In genomic region chr9:14221558-14221957, GRCh38 we compare ENCODE assay signal across 10 cellular contexts.
DNase-seq lines count a peak whose midpoint lies in the region; ATAC-seq, FAIRE-seq and TF ChIP-seq lines count a peak whose summit lies in the region.
"Had no signal": no experiment of that assay in that cellular context is flagged by ENCODE, and none has a peak within 500 bp of the region (broad histone marks: within the 10 kb centered on the region; RNA-seq: fewer than 3 reads in every experiment).

No MANE protein-coding gene starts in this region.

- H3K4me3 Mint-ChIP-seq in CD8-positive, alpha-beta memory T cell: no peak overlapping the region
- H3K4me3 Mint-ChIP-seq in activated naive CD8-positive, alpha-beta T cell treated with anti-CD3 and anti-CD28 coated beads, Interleukin-2, amount 50 U/mL, for 24 hours: no peak overlapping the region
- H3K4me3 Mint-ChIP-seq: activated CD4-positive, alpha-beta T cell treated with anti-CD3 and anti-CD28 coated beads, Interleukin-2, amount 10 ng/mL, durations not matched to agents 24 days and 14 days had no signal

- H3K4me1 ChIP-seq in kidney (ENCODE audit: control insufficient read depth in 1 of 2, insufficient read depth in 1 of 2, low read depth in 1 of 2, low read length in 2 of 2) (peaks cover 3 to 10% of the 10 kb centered on the region in 2 donors), transverse colon (peaks cover 4 to 28% (median 12%) of the 10 kb centered on the region in 4 donors), Karpas-422 (ENCODE audit: low read length) (peaks cover 7% of the 10 kb centered on the region)
- H3K4me1 ChIP-seq in CD8-positive, alpha-beta memory T cell (ENCODE audit: insufficient read depth, low read length): no peaks in the 10 kb centered on the region
- H3K4me1 ChIP-seq: parathyroid adenoma had no signal

- no peaks in the 10 kb centered on the region for H3K36me3 Mint-ChIP-seq in CD8-positive, alpha-beta memory T cell
- no peaks in the 10 kb centered on the region for H3K36me3 Mint-ChIP-seq in activated naive CD8-positive, alpha-beta T cell treated with anti-CD3 and anti-CD28 coated beads, Interleukin-2, amount 50 U/mL, for 24 hours (ENCODE audit: low read depth)

- TF ChIP-seq EP300 in Ishikawa (IDR thresholded peaks at IDR 0.05; ENCODE audit: borderline replicate concordance) (peak; percentile 56; the same call in 1 of the 2 replicates), transverse colon (IDR thresholded peaks at IDR 0.05; ENCODE audit: low read depth) (no peak)

- H3K27me3 Mint-ChIP-seq in CD8-positive, alpha-beta memory T cell: no peaks in the 10 kb centered on the region
- peaks cover 2% of the 10 kb centered on the region for H3K27me3 Mint-ChIP-seq in activated naive CD8-positive, alpha-beta T cell treated with anti-CD3 and anti-CD28 coated beads, Interleukin-2, amount 50 U/mL, for 24 hours
- H3K27me3 Mint-ChIP-seq: activated CD4-positive, alpha-beta T cell treated with anti-CD3 and anti-CD28 coated beads, Interleukin-2, amount 10 ng/mL, durations not matched to agents 24 days and 14 days had no signal

- H2AFZ ChIP-seq in Karpas-422 (ENCODE audit: low read length): no peak overlapping the region
- H2AFZ ChIP-seq: parathyroid adenoma had no signal

- no peak overlapping the region for H3K27ac Mint-ChIP-seq in CD8-positive, alpha-beta memory T cell
- no peak overlapping the region for H3K27ac Mint-ChIP-seq in activated naive CD8-positive, alpha-beta T cell treated with anti-CD3 and anti-CD28 coated beads, Interleukin-2, amount 50 U/mL, for 24 hours
- H3K27ac Mint-ChIP-seq: activated CD4-positive, alpha-beta T cell treated with anti-CD3 and anti-CD28 coated beads, Interleukin-2, amount 10 ng/mL, durations not matched to agents 24 days and 14 days had no signal

- in situ Hi-C loops in brain microvascular endothelial cell (cut with HindIII; ENCODE audit: low pct_ligation_motif_present, low sequenced_read_pairs): no loop called here
- in situ Hi-C loops in transverse colon (cut with MboI; ENCODE audit: low pct_ligation_motif_present in 1 of 4, low pct_unique_long_range_greater_than_20kb in 1 of 4, low sequenced_read_pairs in 3 of 4): no loop called here

- POLR2A ChIA-PET in CD8-positive, alpha-beta memory T cell (lab: Charles Lee): no interaction called here

- no peaks in the 10 kb centered on the region for H4K20me1 ChIP-seq in Karpas-422 (ENCODE audit: insufficient read depth, low read depth, low read length)

- H3K9me3 ChIP-seq in kidney (ENCODE audit: control insufficient read depth in 1 of 2, low read length in 2 of 2) (no peaks in the 10 kb centered on the region), transverse colon (no peaks in the 10 kb centered on the region), Karpas-422 (ENCODE audit: low read length) (no peaks in the 10 kb centered on the region)
- no peaks in the 10 kb centered on the region for H3K9me3 ChIP-seq in CD8-positive, alpha-beta memory T cell (ENCODE audit: low read length)

- H3K4me3 ChIP-seq in brain microvascular endothelial cell (ENCODE audit: low read depth, low read length): no peak overlapping the region
- no peak overlapping the region for H3K4me3 ChIP-seq in kidney (ENCODE audit: low read length in 2 of 2)
- no peak overlapping the region for H3K4me3 ChIP-seq in transverse colon
- no peak overlapping the region for H3K4me3 ChIP-seq in CD8-positive, alpha-beta memory T cell (ENCODE audit: low read length)
- H3K4me3 ChIP-seq in Karpas-422 (ENCODE audit: low read length): no peak overlapping the region

- no peaks in the 10 kb centered on the region for H3K79me2 ChIP-seq in Karpas-422 (ENCODE audit: low read length)
- H3K79me2 ChIP-seq: parathyroid adenoma had no signal

- no peaks in the 10 kb centered on the region for H3K36me3 ChIP-seq in brain microvascular endothelial cell (replicated peaks)
- H3K36me3 ChIP-seq in kidney (ENCODE audit: control insufficient read depth in 1 of 2, insufficient read depth in 2 of 2, low read length in 2 of 2): no peaks in the 10 kb centered on the region
- H3K36me3 ChIP-seq in transverse colon: no peaks in the 10 kb centered on the region
- no peaks in the 10 kb centered on the region for H3K36me3 ChIP-seq in CD8-positive, alpha-beta memory T cell (ENCODE audit: insufficient read depth, low read length)
- H3K36me3 ChIP-seq in Karpas-422 (ENCODE audit: insufficient read depth, low read length): no peaks in the 10 kb centered on the region

- ATAC-seq in GM21576 (IDR thresholded peaks at IDR 0.05; ENCODE audit: unreplicated experiment): no peak
- ATAC-seq in activated naive CD8-positive, alpha-beta T cell treated with anti-CD3 and anti-CD28 coated beads, Interleukin-2, amount 50 U/mL, for 24 hours: no peak

- H3K9me2 ChIP-seq in Karpas-422 (replicated peaks; ENCODE audit: insufficient read depth, low read length): no peaks in the 10 kb centered on the region

- TF ChIP-seq POLR2A in transverse colon (IDR thresholded peaks at IDR 0.05): no peak

- H3K27me3 ChIP-seq in brain microvascular endothelial cell (replicated peaks) (no peaks in the 10 kb centered on the region), transverse colon (no peaks in the 10 kb centered on the region), Karpas-422 (ENCODE audit: low read length) (no peaks in the 10 kb centered on the region)
- H3K27me3 ChIP-seq in CD8-positive, alpha-beta memory T cell (ENCODE audit: insufficient read depth, low read length, poor library complexity, severe bottlenecking): no peaks in the 10 kb centered on the region

- intact Hi-C loops in kidney (cut with DNase I): no loop called here
- intact Hi-C loops in transverse colon (cut with DNase I; ENCODE audit: low total_unique reads): no loop called here

- peak overlapping the region; percentile 47 for H3K27ac ChIP-seq in brain microvascular endothelial cell
- peak overlapping the region; percentile 29 for H3K27ac ChIP-seq in kidney (ENCODE audit: low read depth in 2 of 2, low read length in 2 of 2)
- peak overlapping the region in 3 of 4 donors; percentile 16 to 38 (median 18) for H3K27ac ChIP-seq in transverse colon
- H3K27ac ChIP-seq in CD8-positive, alpha-beta memory T cell (ENCODE audit: low read depth, low read length): no peak overlapping the region
- H3K27ac ChIP-seq in Karpas-422 (ENCODE audit: low read length): no peak overlapping the region
- H3K27ac ChIP-seq: parathyroid adenoma had no signal

- TF ChIP-seq CTCF in brain microvascular endothelial cell (IDR thresholded peaks at IDR 0.05; ENCODE audit: low read depth, low read length, missing control alignments) (no peak), kidney (IDR thresholded peaks at IDR 0.05; ENCODE audit: borderline replicate concordance, extremely low read depth, insufficient read depth) (no peak), transverse colon (IDR thresholded peaks at IDR 0.05) (no peak)

- peaks cover 0 to 2% (median 0%) of the 10 kb centered on the region in 5 donors for H3K9me3 Mint-ChIP-seq in CD8-positive, alpha-beta memory T cell
- H3K9me3 Mint-ChIP-seq in activated naive CD8-positive, alpha-beta T cell treated with anti-CD3 and anti-CD28 coated beads, Interleukin-2, amount 50 U/mL, for 24 hours: peaks cover 9% of the 10 kb centered on the region
- H3K9me3 Mint-ChIP-seq: activated CD4-positive, alpha-beta T cell treated with anti-CD3 and anti-CD28 coated beads, Interleukin-2, amount 10 ng/mL, durations not matched to agents 24 days and 14 days had no signal

- H3K4me2 ChIP-seq in Karpas-422 (ENCODE audit: low read depth, low read length, poor library complexity, severe bottlenecking): no peak overlapping the region

- H3K9ac ChIP-seq in kidney (ENCODE audit: low read length in 2 of 2) (no peak overlapping the region), Karpas-422 (ENCODE audit: low read length) (no peak overlapping the region)
- H3K9ac ChIP-seq: parathyroid adenoma had no signal

- TF ChIP-seq RAD21 in Ishikawa (IDR thresholded peaks at IDR 0.05; ENCODE audit: low read depth): no peak

- no peaks in the 10 kb centered on the region for H3K4me1 Mint-ChIP-seq in CD8-positive, alpha-beta memory T cell
- H3K4me1 Mint-ChIP-seq in activated naive CD8-positive, alpha-beta T cell treated with anti-CD3 and anti-CD28 coated beads, Interleukin-2, amount 50 U/mL, for 24 hours: no peaks in the 10 kb centered on the region
- H3K4me1 Mint-ChIP-seq: activated CD4-positive, alpha-beta T cell treated with anti-CD3 and anti-CD28 coated beads, Interleukin-2, amount 10 ng/mL, durations not matched to agents 24 days and 14 days had no signal

- FAIRE-seq in kidney (lab: Jason Lieb, UNC): no peak

- CTCF ChIA-PET in CD8-positive, alpha-beta memory T cell (lab: Charles Lee): no interaction called here

- DNase-seq in brain microvascular endothelial cell: peak; percentile 46
- DNase-seq in kidney: no peak
- no peak for DNase-seq in transverse colon
- DNase-seq in CD8-positive, alpha-beta memory T cell: no peak
- no peak for DNase-seq in Karpas-422
- DNase-seq in activated naive CD8-positive, alpha-beta T cell treated with anti-CD3 and anti-CD28 coated beads, Interleukin-2, amount 50 U/mL, for 24 hours: no peak
- DNase-seq: activated CD4-positive, alpha-beta T cell treated with anti-CD3 and anti-CD28 coated beads, Interleukin-2, amount 10 ng/mL, durations not matched to agents 24 days and 14 days had no signal

TF ChIP-seq in Ishikawa, 13 proteins besides CTCF, POLR2A, EP300 and RAD21 (continues in another document):
- TF ChIP-seq TAF1 (IDR thresholded peaks at IDR 0.05; ENCODE audit: low read depth): no peak
- TF ChIP-seq ZBTB7A (IDR thresholded peaks at IDR 0.05; ENCODE audit: low read depth): no peak
- no peak for TF ChIP-seq MAX (IDR thresholded peaks at IDR 0.05)
- TF ChIP-seq CEBPB (IDR thresholded peaks at IDR 0.05): peak; percentile 80; the same call in 1 of the 2 replicates
- peak; percentile 74 for TF ChIP-seq NFIC (IDR thresholded peaks at IDR 0.05)
- TF ChIP-seq FOXM1 (IDR thresholded peaks at IDR 0.05; ENCODE audit: borderline replicate concordance, low read depth): no peak
- TF ChIP-seq CREB1 (IDR thresholded peaks at IDR 0.05; ENCODE audit: low read depth): no peak
- no peak for TF ChIP-seq YY1 (IDR thresholded peaks at IDR 0.05; ENCODE audit: low read depth)

Comparison
In these comparisons a context has a peak if more than half of its experiments do, and no peak if none do; other contexts are left out.
1. H3K27ac ChIP-seq: peak in brain microvascular endothelial cell (single experiment), kidney (2 of 2) and transverse colon (3 of 4); none in CD8-positive, alpha-beta memory T cell (single experiment) and Karpas-422 (single experiment).